ENCODE assay signal across 25 cellular contexts in the genomic region with DNA sequence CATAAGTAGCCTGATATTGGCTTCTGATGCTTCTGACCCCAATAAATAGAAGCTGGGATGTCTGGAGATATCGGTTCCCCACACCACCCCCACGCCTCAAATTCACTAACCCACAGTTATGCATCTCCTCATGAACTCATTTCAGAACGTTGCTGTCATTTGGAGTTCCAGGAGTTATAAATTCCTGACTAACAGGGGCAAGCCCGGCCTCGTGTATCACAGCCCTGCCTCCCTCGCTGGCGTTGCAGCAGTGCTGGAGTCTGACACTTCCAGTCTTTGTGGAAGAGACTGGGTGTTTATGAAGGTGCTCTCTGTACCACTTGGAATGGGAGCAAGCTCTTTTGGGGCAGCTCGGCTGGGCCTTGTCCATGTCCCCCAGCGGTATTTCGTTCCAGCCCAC.
"Had no signal": no experiment of that assay in that cellular context is flagged by ENCODE, and none has a peak within 500 bp of the region (broad histone marks: within the 10 kb centered on the region; RNA-seq: fewer than 3 reads in every experiment).

No MANE protein-coding gene starts in this region.

- H3K27me3 ChIP-seq: heart left ventricle, pancreas, right lobe of liver, testis, tibial nerve, upper lobe of right lung, vagina had no signal

- H3K36me3 Mint-ChIP-seq: natural killer cell had no signal

- H3K4me3 Mint-ChIP-seq: natural killer cell; neural crest cell; stimulated activated naive B cell treated with anti-CD40 and anti-IgM and Interleukin-4, amounts not matched to agents 10 μg/mL and 1 μg/mL and 100 μg/mL, for 72 hours; stimulated activated naive CD8-positive, alpha-beta T cell treated with anti-CD3 and anti-CD28 coated beads, Interleukin-15, amount 100 ng/mL, for 72 hours had no signal

- H3K36me3 ChIP-seq: pancreas, right lobe of liver, upper lobe of right lung, vagina had no signal

- H3K9me3 Mint-ChIP-seq: natural killer cell; neural crest cell; stimulated activated naive CD8-positive, alpha-beta T cell treated with anti-CD3 and anti-CD28 coated beads, Interleukin-15, amount 100 ng/mL, for 72 hours had no signal

- ATAC-seq: heart left ventricle; left colon; left ventricle myocardium superior; natural killer cell; pancreas; psoas muscle; right lobe of liver; stimulated activated naive B cell treated with anti-CD40 and anti-IgM and Interleukin-4, amounts not matched to agents 10 μg/mL and 1 μg/mL and 100 μg/mL, for 72 hours; stimulated activated naive CD8-positive, alpha-beta T cell treated with anti-CD3 and anti-CD28 coated beads, Interleukin-15, amount 100 ng/mL, for 72 hours; upper lobe of right lung had no signal

- H3K27ac ChIP-seq: heart left ventricle, pancreas, psoas muscle, right lobe of liver, skin epidermis, testis, tibial nerve, upper lobe of right lung, vagina had no signal

- H3K27ac Mint-ChIP-seq: natural killer cell; stimulated activated naive B cell treated with anti-CD40 and anti-IgM and Interleukin-4, amounts not matched to agents 10 μg/mL and 1 μg/mL and 100 μg/mL, for 72 hours had no signal

- H3K4me1 ChIP-seq: heart left ventricle, pancreas, psoas muscle, right lobe of liver, testis, tibial nerve, upper lobe of right lung, vagina had no signal

- H3K4me1 Mint-ChIP-seq: natural killer cell; stimulated activated naive CD8-positive, alpha-beta T cell treated with anti-CD3 and anti-CD28 coated beads, Interleukin-15, amount 100 ng/mL, for 72 hours had no signal

- H3K9me3 ChIP-seq: heart left ventricle, pancreas, psoas muscle, right lobe of liver, testis, tibial nerve, upper lobe of right lung, vagina had no signal

- H3K4me3 ChIP-seq: heart left ventricle, lung, pancreas, psoas muscle, right lobe of liver, skin epidermis, testis, tibial nerve, upper lobe of right lung, vagina had no signal

- FAIRE-seq: colon, frontal cortex, pancreas had no signal

- H3K27me3 Mint-ChIP-seq: stimulated activated naive B cell treated with anti-CD40 and anti-IgM and Interleukin-4, amounts not matched to agents 10 μg/mL and 1 μg/mL and 100 μg/mL, for 72 hours had no signal

- DNase-seq: dermis blood vessel endothelial cell; erythroblast; heart left ventricle; hippocampal formation; left colon; left ventricle myocardium superior; mesendoderm; natural killer cell; pancreas; psoas muscle; retina; right lobe of liver; stimulated activated CD4-positive, alpha-beta T cell treated with anti-CD3 and anti-CD28 coated beads, Interleukin-2, amount 100 ng/mL, for 24 hours; stimulated activated CD4-positive, alpha-beta T cell treated with anti-CD3 and anti-CD28 coated beads, Interleukin-4, amount 100 ng/mL, for 4 hours; stimulated activated naive B cell treated with anti-CD40 and anti-IgM and Interleukin-4, amounts not matched to agents 10 μg/mL and 1 μg/mL and 100 μg/mL, for 72 hours; stimulated activated naive CD8-positive, alpha-beta T cell treated with anti-CD3 and anti-CD28 coated beads, Interleukin-15, amount 100 ng/mL, for 72 hours; testis; upper lobe of right lung had no signal
